ENCODE assay signal across 24 cellular contexts in the genomic region with DNA sequence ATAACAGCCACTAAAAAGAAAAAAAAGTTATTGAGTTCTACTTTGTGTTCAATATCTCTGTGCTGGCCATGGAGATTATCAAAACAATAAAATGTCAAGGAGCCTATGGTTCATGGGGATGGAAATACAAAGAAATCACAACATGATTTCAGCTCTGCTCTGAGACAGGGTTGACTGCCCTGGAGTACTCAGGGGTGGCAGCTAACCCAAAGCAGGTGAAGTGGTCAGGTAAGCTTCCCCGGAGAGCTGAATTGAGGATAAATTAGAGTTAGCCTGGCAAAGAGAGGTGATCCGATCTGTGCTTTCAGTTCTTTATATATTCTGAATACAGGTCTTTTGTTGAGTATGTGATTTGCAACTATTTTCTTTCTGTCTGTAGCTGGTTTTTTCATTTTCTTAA.
"Had no signal": no experiment of that assay in that cellular context is flagged by ENCODE, and none has a peak within 500 bp of the region (broad histone marks: within the 10 kb centered on the region; RNA-seq: fewer than 3 reads in every experiment).

No MANE protein-coding gene starts in this region.

- H3K4me1 Mint-ChIP-seq: immature natural killer cell; mesothelial cell of epicardium; naive B cell; natural killer cell; stimulated activated naive B cell treated with anti-CD40 and anti-IgM and Interleukin-4, amounts not matched to agents 10 μg/mL and 1 μg/mL and 100 μg/mL, for 72 hours had no signal

- H3K36me3 ChIP-seq: ovary, right atrium auricular region, right lobe of liver, upper lobe of right lung had no signal

- H3K4me3 Mint-ChIP-seq: immature natural killer cell; mesothelial cell of epicardium; naive B cell; natural killer cell; stimulated activated naive B cell treated with anti-CD40 and anti-IgM and Interleukin-4, amounts not matched to agents 10 μg/mL and 1 μg/mL and 100 μg/mL, for 72 hours had no signal

- H3K4me3 ChIP-seq: left ventricle myocardium inferior, lung, ovary, right atrium auricular region, right lobe of liver, smooth muscle cell, stomach, testis, tibial artery, upper lobe of right lung had no signal

- H3K9me3 Mint-ChIP-seq: immature natural killer cell; mesothelial cell of epicardium; naive B cell; natural killer cell; stimulated activated naive B cell treated with anti-CD40 and anti-IgM and Interleukin-4, amounts not matched to agents 10 μg/mL and 1 μg/mL and 100 μg/mL, for 72 hours had no signal

- H3K27me3 ChIP-seq: ovary, right atrium auricular region, right lobe of liver, stomach, testis, tibial artery, upper lobe of right lung had no signal

- H3K36me3 Mint-ChIP-seq: natural killer cell had no signal

- H3K27me3 Mint-ChIP-seq: progenitor cell of endocrine pancreas had no signal

- H3K27ac Mint-ChIP-seq: immature natural killer cell; mesothelial cell of epicardium; natural killer cell; progenitor cell of endocrine pancreas; stimulated activated naive B cell treated with anti-CD40 and anti-IgM and Interleukin-4, amounts not matched to agents 10 μg/mL and 1 μg/mL and 100 μg/mL, for 72 hours had no signal

- ATAC-seq: left colon; natural killer cell; right lobe of liver; stimulated activated naive B cell treated with anti-CD40 and anti-IgM and Interleukin-4, amounts not matched to agents 10 μg/mL and 1 μg/mL and 100 μg/mL, for 72 hours; stimulated activated naive CD8-positive, alpha-beta T cell treated with anti-CD3 and anti-CD28 coated beads, Interleukin-15, Interleukin-2, amounts not matched to agents 100 U/mL and 50 U/mL, for 24 hours; upper lobe of right lung had no signal

- H3K4me1 ChIP-seq: left ventricle myocardium inferior, right atrium auricular region, stomach, testis, tibial artery, upper lobe of right lung had no signal

- H3K27ac ChIP-seq: left ventricle myocardium inferior, ovary, right atrium auricular region, right lobe of liver, stomach, testis, tibial artery, upper lobe of right lung had no signal

- DNase-seq: hypothalamus; immature natural killer cell; kidney; left colon; left ventricle myocardium inferior; mesendoderm; naive B cell; natural killer cell; ovary; right lobe of liver; stimulated activated CD4-positive, alpha-beta T cell treated with anti-CD3 and anti-CD28 coated beads, Interleukin-15, amount 100 ng/mL, for 24 hours; stimulated activated CD4-positive, alpha-beta T cell treated with anti-CD3 and anti-CD28 coated beads, Interleukin-2, amount 100 ng/mL, for 24 hours; stimulated activated CD4-positive, alpha-beta T cell treated with anti-CD3 and anti-CD28 coated beads, Interleukin-4, amount 100 ng/mL, for 1 hour; stimulated activated naive B cell treated with anti-CD40 and anti-IgM and Interleukin-4, amounts not matched to agents 10 μg/mL and 1 μg/mL and 100 μg/mL, for 72 hours; stimulated activated naive CD8-positive, alpha-beta T cell treated with anti-CD3 and anti-CD28 coated beads, Interleukin-15, Interleukin-2, amounts not matched to agents 100 U/mL and 50 U/mL, for 24 hours; stomach; testis; tibial artery; upper lobe of right lung had no signal

- H3K4me2 ChIP-seq: smooth muscle cell had no signal
